In genomic region chr18:9708882-9709877, GRCh38 we compare ENCODE assay signal across 8 cellular contexts. TPM values are rescaled to one million over a fixed set of nuclear protein-coding genes. Genes with fewer than 3 reads are reported as not detected.
DNase-seq lines count a peak whose midpoint lies in the region; ATAC-seq and TF ChIP-seq lines count a peak whose summit lies in the region.

No MANE protein-coding gene starts in this region.

- no peaks in the 10 kb centered on the region; the same call in 1 of the 2 replicates for H3K27me3 ChIP-seq in MM.1S (replicated peaks; ENCODE audit: insufficient read depth, low read length)
- no peaks in the 10 kb centered on the region for H3K27me3 ChIP-seq in subcutaneous abdominal adipose tissue (ENCODE audit: control insufficient read depth in 5 of 5, insufficient read depth in 4 of 5, low read length in 5 of 5)

- no peaks in the 10 kb centered on the region for H3K9me2 ChIP-seq in MM.1S (replicated peaks; ENCODE audit: insufficient read depth, low read length)

- no peaks in the 10 kb centered on the region for H3K36me3 ChIP-seq in MM.1S (replicated peaks; ENCODE audit: insufficient read depth, low read length)
- H3K36me3 ChIP-seq in subcutaneous abdominal adipose tissue (ENCODE audit: control insufficient read depth in 5 of 5, insufficient read depth in 5 of 5, low read length in 5 of 5), result no peaks in the 10 kb centered on the region

- H3K4me1 ChIP-seq in MM.1S (ENCODE audit: low read length) (peaks cover 11% of the 10 kb centered on the region; the same call in 1 of the 2 replicates), subcutaneous abdominal adipose tissue (ENCODE audit: control insufficient read depth in 5 of 5, insufficient read depth in 5 of 5, low read length in 5 of 5) (peaks cover 0 to 63% (median 25%) of the 10 kb centered on the region in 5 donors)

- H3K4me2 ChIP-seq in MM.1S (ENCODE audit: low read depth, low read length), result peak overlapping the region; percentile 88

- H3K79me2 ChIP-seq in MM.1S (ENCODE audit: low read length), result no peaks in the 10 kb centered on the region

- H3K9ac ChIP-seq in MM.1S (ENCODE audit: low read length) (peak overlapping the region; percentile 61; the same call in 1 of the 2 replicates), subcutaneous abdominal adipose tissue (ENCODE audit: low read length in 5 of 5) (peak overlapping the region in 4 of 5 donors; percentile 74 to 77 (median 75))

- no peaks in the 10 kb centered on the region for H3K9me3 ChIP-seq in MM.1S (replicated peaks; ENCODE audit: insufficient read depth, low read length)
- H3K9me3 ChIP-seq in subcutaneous abdominal adipose tissue (ENCODE audit: control insufficient read depth in 5 of 5, low read length in 5 of 5), result no peaks in the 10 kb centered on the region

- no peaks in the 10 kb centered on the region for H3F3A ChIP-seq in MM.1S (ENCODE audit: insufficient read depth, low read length)

- DNase-seq in Daoy (ENCODE audit: low read depth) (peak; percentile 23), MM.1S (peak; percentile 27), cardiac fibroblast (ENCODE audit: low read depth in 2 of 2) (peak; percentile 38 to 70), left lobe of liver (ENCODE audit: low spot score) (no peak), HCEC 1CT (no peak), RPMI8226 (no peak)

- no peak overlapping the region for H3K27ac ChIP-seq in MM.1S (ENCODE audit: low read length)
- peak overlapping the region; percentile 67 for H3K27ac ChIP-seq in subcutaneous abdominal adipose tissue (ENCODE audit: low read depth, low read length)

- H3K4me3 ChIP-seq in MM.1S (ENCODE audit: low read length) (peak overlapping the region; percentile 76), cardiac fibroblast (replicated peaks in 1 of 2; ENCODE audit: low read depth in 2 of 2, low read length in 2 of 2) (peak overlapping the region; percentile 82 to 89), subcutaneous abdominal adipose tissue (ENCODE audit: low read depth in 1 of 5, low read length in 5 of 5) (peak overlapping the region; percentile 72 to 84 (median 77))

- H4K20me1 ChIP-seq in MM.1S (ENCODE audit: insufficient read depth, low read length), result no peaks in the 10 kb centered on the region

- H2AFZ ChIP-seq in MM.1S (ENCODE audit: low read length), result peak overlapping the region; percentile 85

- TF ChIP-seq CTCF in MM.1S (IDR thresholded peaks at IDR 0.05; ENCODE audit: low read length), result no peak
- no peak for TF ChIP-seq CTCF in cardiac fibroblast (IDR thresholded peaks at IDR 0.05; ENCODE audit: low read depth, low read length)

- ATAC-seq in left lobe of liver, result peak; percentile 23
- ATAC-seq in GM18868 (IDR thresholded peaks at IDR 0.05; ENCODE audit: unreplicated experiment), result no peak

RNA-seq across cellular contexts. Expression of gene RAB31, which starts 1.1 kb away (rescaled TPM):
- total RNA-seq in Daoy (2014; rRNA removed; shearing (Covaris generic)), result 18.2 and 19.3 TPM in 2 replicates
- total RNA-seq in left lobe of liver, result 7.8 TPM

Comparison
In these comparisons a context has a peak if more than half of its experiments do, and no peak if none do; other contexts are left out.
1. DNase-seq: peak in Daoy (single experiment), MM.1S (single experiment) and cardiac fibroblast (2 of 2); none in left lobe of liver (single experiment), HCEC 1CT (single experiment) and RPMI8226 (single experiment).
2. Peak in every context shown above with its lines, with median percentiles within 50 percentile points of each other: H3K4me3 ChIP-seq.